ENCODE assay signal across 8 cellular contexts in genomic region chr6:122400467-122401089, GRCh38. TPM values are rescaled to one million over a fixed set of nuclear protein-coding genes. Genes with fewer than 3 reads are reported as not detected.
A peak's percentile ranks its signal among the peaks of the same experiment; 100 is the strongest.
DNase-seq lines count a peak whose midpoint lies in the region; ATAC-seq, FAIRE-seq and TF ChIP-seq lines count a peak whose summit lies in the region.

No MANE protein-coding gene starts in this region.

- peak overlapping the region; percentile 90; the same call in 1 of the 3 replicates for H3K27ac ChIP-seq in K562 (ENCODE audit: extremely low read depth, low read depth, low read length)

- in situ Hi-C loops in K562 (cut with MboI): no loop called here

- FAIRE-seq in K562 (lab: Jason Lieb, UNC): no peak

- no peak for DNase-seq in AG09309 (ENCODE audit: low read depth)
- no peak for DNase-seq in HFFc6
- DNase-seq in K562 (ENCODE audit: extremely low read depth in 1 of 4, low spot score in 3 of 4): peak in 2 of 4 experiments; percentile 16 to 35
- no peak for DNase-seq in NCI-H187 (lab: John Stamatoyannopoulos, UW)
- DNase-seq in cortex of kidney (lab: John Stamatoyannopoulos, UW): no peak

- 0 out of 3 replicates have a peak, but pooled peaks have one; percentile 2 for ATAC-seq in K562
- no peak for ATAC-seq in GM21723 (IDR thresholded peaks at IDR 0.05; ENCODE audit: unreplicated experiment)
- ATAC-seq in GM21825 (IDR thresholded peaks at IDR 0.05; ENCODE audit: unreplicated experiment): no peak

- TF ChIP-seq EP300 in K562 (IDR thresholded peaks at IDR 0.05; ENCODE audit: low read length): no peak

- H3K27me3 Mint-ChIP-seq in HFFc6 (ENCODE audit: insufficient read depth): 0 out of 2 replicates have a peak, but pooled peaks cover 2% of the 10 kb centered on the region

- H2AFZ ChIP-seq in K562 (ENCODE audit: low read depth, low read length): no peak overlapping the region

- POLR2A ChIA-PET in K562 (lab: Yijun Ruan, JAX): interaction anchor here (0.8 to 1.8 kb wide), 2 partner anchors 18 to 66 kb away, joined by 3 to 4 read pairs; no protein-coding TSS in a partner anchor

- peak overlapping the region; percentile 97 for H3K4me3 Mint-ChIP-seq in HFFc6

- no peak for TF ChIP-seq POLR2A in K562 (conservative IDR thresholded peaks at IDR 0.05)

- H3K27me3 ChIP-seq in K562 (ENCODE audit: control insufficient read depth in 2 of 2, insufficient read depth in 2 of 2, low read length in 2 of 2) (no peaks in the 10 kb centered on the region), mononuclear cell (ENCODE audit: insufficient read depth, low read length) (no peaks in the 10 kb centered on the region)

- no peak for TF ChIP-seq RAD21 in K562 (CRISPR knock-in tag; conservative IDR thresholded peaks at IDR 0.05 in 1 of 2, IDR thresholded peaks at IDR 0.05 in 1 of 2)

- H3K9me3 ChIP-seq in K562 (replicated peaks; ENCODE audit: control insufficient read depth, insufficient read depth, low read depth, low read length): no peaks in the 10 kb centered on the region
- H3K9me3 ChIP-seq in mononuclear cell (ENCODE audit: low read depth, low read length): no peaks in the 10 kb centered on the region

- no TSS peak for BruUV-seq in K562 (replicated peaks; lab: Mats Ljungman, UMichigan)

- no peaks in the 10 kb centered on the region for H3K9me3 Mint-ChIP-seq in HFFc6

- peak overlapping the region in 1 of 2 experiments; percentile 94; a peak in 2 of 4 replicates for H3K9ac ChIP-seq in K562 (ENCODE audit: insufficient read depth in 1 of 2, low read depth in 2 of 2, low read length in 2 of 2)

- H3K4me3 ChIP-seq in AG09309 (ENCODE audit: control insufficient read depth, low read depth, low read length) (peak overlapping the region; percentile 99), K562 (peak overlapping the region; percentile 89), mononuclear cell (ENCODE audit: low read length) (peak overlapping the region; percentile 93)

- peaks cover 9% of the 10 kb centered on the region; the same call in 2 of the 3 replicates for H3K36me3 ChIP-seq in K562 (ENCODE audit: control insufficient read depth, insufficient read depth, low read length)

- 0% methylated on average over 4 of the region's 4 CpGs for WGBS in K562 (ENCODE audit: insufficient coverage, low coverage, missing lambda C conversion rate)

- H3K4me1 ChIP-seq in K562 (replicated peaks in 1 of 2; ENCODE audit: control insufficient read depth in 2 of 2, insufficient read depth in 2 of 2, low read length in 2 of 2) (peaks cover 10 to 11% of the 10 kb centered on the region in 2 experiments; a peak in 3 of 5 replicates), mononuclear cell (ENCODE audit: insufficient read depth, low read length) (peaks cover 12% of the 10 kb centered on the region)

- no peaks in the 10 kb centered on the region for H3K9me1 ChIP-seq in K562 (ENCODE audit: control insufficient read depth, insufficient read depth, low read length)

- CTCF ChIA-PET in K562 (lab: Yijun Ruan, JAX; ENCODE audit: low intra/inter-chr PET ratio): no interaction called here

- H3K36me3 Mint-ChIP-seq in HFFc6 (ENCODE audit: low read depth): no peaks in the 10 kb centered on the region

- H3K27ac Mint-ChIP-seq in HFFc6: peak overlapping the region; percentile 95

- peaks cover 24% of the 10 kb centered on the region for H3K4me1 Mint-ChIP-seq in HFFc6 (ENCODE audit: low read depth)

- H4K20me1 ChIP-seq in K562 (replicated peaks; ENCODE audit: control insufficient read depth, insufficient read depth, low read length): peaks cover 5% of the 10 kb centered on the region; the same call in 1 of the 2 replicates

- H3K4me2 ChIP-seq in K562 (ENCODE audit: insufficient read depth, low read length): peak overlapping the region; percentile 91

- TF ChIP-seq CTCF in AG09309 (IDR thresholded peaks at IDR 0.05; ENCODE audit: control insufficient read depth, insufficient read depth, low read depth, low read length, missing control alignments) (no peak), HFFc6 (IDR thresholded peaks at IDR 0.05) (no peak), K562 (IDR thresholded peaks at IDR 0.05 in 2 of 3, conservative IDR thresholded peaks at IDR 0.05 in 1 of 3; ENCODE audit: insufficient read depth in 2 of 3, low read depth in 1 of 3, low read length in 3 of 3) (no peak)

- H3K79me2 ChIP-seq in K562 (ENCODE audit: control insufficient read depth, insufficient read depth, low read length): peaks cover 61% of the 10 kb centered on the region

- intact Hi-C loops in K562 (cut with micrococcal nuclease): loop anchor here (5.0 kb wide), 1 partner anchor 312 kb away; no protein-coding TSS in a partner anchor

TF ChIP-seq in K562, 482 proteins besides CTCF, POLR2A, EP300 and RAD21 (continues in another document):
- TF ChIP-seq HMGN3 (IDR thresholded peaks at IDR 0.05; ENCODE audit: borderline replicate concordance, extremely low read depth, insufficient read length, low read depth, low read length): no peak
- no peak for TF ChIP-seq OTX1 (CRISPR knock-in tag; IDR thresholded peaks at IDR 0.05)
- no peak for TF ChIP-seq DIDO1 (tag; IDR thresholded peaks at IDR 0.05; ENCODE audit: low read depth)
- TF ChIP-seq HOXB6 (CRISPR knock-in tag; IDR thresholded peaks at IDR 0.05; ENCODE audit: borderline replicate concordance): no peak
- no peak for TF ChIP-seq ZNF699 (CRISPR knock-in tag; IDR thresholded peaks at IDR 0.05; ENCODE audit: insufficient replicate concordance)
- 0 out of 2 replicates have a peak, but pooled peaks have one; percentile 42 for TF ChIP-seq LCOR (CRISPR knock-in tag; IDR thresholded peaks at IDR 0.05)
- TF ChIP-seq NFE2 (IDR thresholded peaks at IDR 0.05; ENCODE audit: low read depth): no peak
- no peak for TF ChIP-seq ZKSCAN3 (CRISPR knock-in tag; IDR thresholded peaks at IDR 0.05)
- TF ChIP-seq, protein P1, sequence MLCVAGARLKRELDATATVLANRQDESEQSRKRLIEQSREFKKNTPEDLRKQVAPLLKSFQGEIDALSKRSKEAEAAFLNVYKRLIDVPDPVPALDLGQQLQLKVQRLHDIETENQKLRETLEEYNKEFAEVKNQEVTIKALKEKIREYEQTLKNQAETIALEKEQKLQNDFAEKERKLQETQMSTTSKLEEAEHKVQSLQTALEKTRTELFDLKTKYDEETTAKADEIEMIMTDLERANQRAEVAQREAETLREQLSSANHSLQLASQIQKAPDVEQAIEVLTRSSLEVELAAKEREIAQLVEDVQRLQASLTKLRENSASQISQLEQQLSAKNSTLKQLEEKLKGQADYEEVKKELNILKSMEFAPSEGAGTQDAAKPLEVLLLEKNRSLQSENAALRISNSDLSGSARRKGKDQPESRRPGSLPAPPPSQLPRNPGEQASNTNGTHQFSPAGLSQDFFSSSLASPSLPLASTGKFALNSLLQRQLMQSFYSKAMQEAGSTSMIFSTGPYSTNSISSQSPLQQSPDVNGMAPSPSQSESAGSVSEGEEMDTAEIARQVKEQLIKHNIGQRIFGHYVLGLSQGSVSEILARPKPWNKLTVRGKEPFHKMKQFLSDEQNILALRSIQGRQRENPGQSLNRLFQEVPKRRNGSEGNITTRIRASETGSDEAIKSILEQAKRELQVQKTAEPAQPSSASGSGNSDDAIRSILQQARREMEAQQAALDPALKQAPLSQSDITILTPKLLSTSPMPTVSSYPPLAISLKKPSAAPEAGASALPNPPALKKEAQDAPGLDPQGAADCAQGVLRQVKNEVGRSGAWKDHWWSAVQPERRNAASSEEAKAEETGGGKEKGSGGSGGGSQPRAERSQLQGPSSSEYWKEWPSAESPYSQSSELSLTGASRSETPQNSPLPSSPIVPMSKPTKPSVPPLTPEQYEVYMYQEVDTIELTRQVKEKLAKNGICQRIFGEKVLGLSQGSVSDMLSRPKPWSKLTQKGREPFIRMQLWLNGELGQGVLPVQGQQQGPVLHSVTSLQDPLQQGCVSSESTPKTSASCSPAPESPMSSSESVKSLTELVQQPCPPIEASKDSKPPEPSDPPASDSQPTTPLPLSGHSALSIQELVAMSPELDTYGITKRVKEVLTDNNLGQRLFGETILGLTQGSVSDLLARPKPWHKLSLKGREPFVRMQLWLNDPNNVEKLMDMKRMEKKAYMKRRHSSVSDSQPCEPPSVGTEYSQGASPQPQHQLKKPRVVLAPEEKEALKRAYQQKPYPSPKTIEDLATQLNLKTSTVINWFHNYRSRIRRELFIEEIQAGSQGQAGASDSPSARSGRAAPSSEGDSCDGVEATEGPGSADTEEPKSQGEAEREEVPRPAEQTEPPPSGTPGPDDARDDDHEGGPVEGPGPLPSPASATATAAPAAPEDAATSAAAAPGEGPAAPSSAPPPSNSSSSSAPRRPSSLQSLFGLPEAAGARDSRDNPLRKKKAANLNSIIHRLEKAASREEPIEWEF (CRISPR knock-in tag; IDR thresholded peaks at IDR 0.05): 0 out of 2 replicates have a peak, but pooled peaks have one; percentile 30
- no peak for TF ChIP-seq SMARCA5 (IDR thresholded peaks at IDR 0.05)
- TF ChIP-seq RFX1 (IDR thresholded peaks at IDR 0.05): peak; percentile 72
- no peak for TF ChIP-seq BRF1 (IDR thresholded peaks at IDR 0.05; ENCODE audit: borderline replicate concordance, extremely low read depth, insufficient read length)
- TF ChIP-seq ELF4 (CRISPR knock-in tag; IDR thresholded peaks at IDR 0.05): no peak
- TF ChIP-seq KLF13 (tag; IDR thresholded peaks at IDR 0.05; ENCODE audit: borderline replicate concordance, low read depth): no peak
- no peak for TF ChIP-seq HNRNPL (IDR thresholded peaks at IDR 0.05; ENCODE audit: low read depth, low read length)

RNA-seq across cellular contexts. Expression of gene HSF2, which starts 1.1 kb away (rescaled TPM):
- total RNA-seq in HFFc6 (2021; fragmentation: NEBNext Ultra II Directional; extraction: Animal tissue kit (Norgen Biotek cat#: 25700)): 10 to 100 TPM in 2 of 6 experiments, 1 to 10 TPM in 4; 7.0 to 10.9 (median 9.2) TPM
- 15.6 and 37.3 TPM in 2 replicates for total RNA-seq in K562 (2011; cell fraction: chromatin; rRNA removed; ENCODE audit: low replicate concordance)
- 8.2 and 21.1 TPM in 2 replicates for total RNA-seq in K562 (2011; cell fraction: nucleolus; rRNA removed)
- total RNA-seq in K562 (2011; cell fraction: nucleoplasm; rRNA removed): 16.1 and 18.7 TPM in 2 replicates
- total RNA-seq in K562 (2014; rRNA removed) (22.8 and 23.2 TPM in 2 replicates), K562 (2014; rRNA removed; fragmentation: Illumina TruSeq; extraction: Trizol) (29.7 and 31.1 TPM in 2 replicates), K562 (2015; rRNA removed; fragmentation: Illumina TruSeq; extraction: Trizol) (25.2 and 26.1 TPM in 2 replicates), K562 (2021) (19.1 and 19.7 TPM in 2 replicates), mononuclear cell (52.9 TPM)
- polyA plus RNA-seq in K562 (2011; rRNA removed) (67.8 and 73.1 TPM in 2 replicates), K562 (2014; fragmentation: Illumina TruSeq; extraction: Trizol) (26.3 and 29.2 TPM in 2 replicates), K562 (2014; fragmentation: Nextera tagmentation; extraction: Ambion mirVana) (10 to 100 TPM; 27.2 to 39.0 TPM), K562 (2014; rRNA removed) (30.7 and 33.4 TPM in 2 replicates)
- polyA plus RNA-seq in K562 (2011; cell fraction: cytosol; rRNA removed): 16.7 and 30.5 TPM in 2 replicates
- polyA plus RNA-seq in K562 (2011; cell fraction: nucleus; rRNA removed): 67.4 and 82.0 TPM in 2 replicates
- polyA plus RNA-seq in K562 (2012): 13.0 and 13.7 TPM in 2 replicates
- 67.8 and 70.2 TPM in 2 replicates for polyA minus RNA-seq in K562 (2011; rRNA and poly(A)+ RNA removed)
- 18.6 and 24.0 TPM in 2 replicates for polyA minus RNA-seq in K562 (2011; cell fraction: cytosol; rRNA and poly(A)+ RNA removed)
- polyA minus RNA-seq in K562 (2011; cell fraction: nucleus; rRNA and poly(A)+ RNA removed): 19.1 and 31.4 TPM in 2 replicates
